ENCODE assay signal across 36 cellular contexts in genomic region chr2:31147645-31148044, GRCh38. TPM values are rescaled to one million over a fixed set of nuclear protein-coding genes. Genes with fewer than 3 reads are reported as not detected.
"Had no signal": no experiment of that assay in that cellular context is flagged by ENCODE, and none has a peak within 500 bp of the region (broad histone marks: within the 10 kb centered on the region; RNA-seq: fewer than 3 reads in every experiment).

No MANE protein-coding gene starts in this region.

- H3K4me3 Mint-ChIP-seq: activated naive CD4-positive, alpha-beta T cell treated with anti-CD3 and anti-CD28 coated beads for 36 hours; activated naive CD4-positive, alpha-beta T cell treated with anti-CD3 and anti-CD28 coated beads, Interleukin-2, amount 10 ng/mL, durations not matched to agents 7 days and 5 days; activated naive CD4-positive, alpha-beta T cell treated with anti-CD3 and anti-CD28 coated beads, Interleukin-2, amount 50 U/mL, for 24 hours; activated naive CD8-positive, alpha-beta T cell; activated naive CD8-positive, alpha-beta T cell treated with anti-CD3 and anti-CD28 coated beads for 36 hours; activated naive CD8-positive, alpha-beta T cell treated with anti-CD3 and anti-CD28 coated beads, Interleukin-2, amount 10 ng/mL, durations not matched to agents 7 days and 5 days; activated naive CD8-positive, alpha-beta T cell treated with anti-CD3 and anti-CD28 coated beads, Interleukin-2, amount 50 U/mL, for 24 hours; activated T-cell treated with anti-CD3 and anti-CD28 coated beads, Interleukin-2, amount 50 U/mL, for 24 hours; activated T-cell treated with anti-CD3 and anti-CD28 coated beads, Interleukin-2, amount 50 U/mL, for 4 hours; activated T-cell treated with anti-CD3 and anti-CD28 coated beads, Interleukin-2, amount 50 U/mL, for 72 hours; activated T-helper 1 cell treated with anti-CD3 and anti-CD28 coated beads, Interleukin-12 subunit alpha, Interleukin-12 subunit beta, Interleukin-2, Interleukin-4 antibody, amounts not matched to agents 30 ng/mL and 10 ng/mL and 1 ng/mL, durations not matched to agents 14 hours and 24 hours and 36 hours; activated T-helper 17 cell treated with anti-CD3 and anti-CD28 coated beads, Interleukin-2, amount 50 U/mL, for 72 hours; brain; central memory CD8-positive, alpha-beta T cell had no signal

- H3K27me3 Mint-ChIP-seq: activated naive CD8-positive, alpha-beta T cell had no signal

- H3K27ac Mint-ChIP-seq: activated naive CD4-positive, alpha-beta T cell treated with anti-CD3 and anti-CD28 coated beads for 36 hours; activated naive CD4-positive, alpha-beta T cell treated with anti-CD3 and anti-CD28 coated beads, Interleukin-2, amount 10 ng/mL, durations not matched to agents 7 days and 5 days; activated naive CD4-positive, alpha-beta T cell treated with anti-CD3 and anti-CD28 coated beads, Interleukin-2, amount 50 U/mL, for 24 hours; activated naive CD4-positive, alpha-beta T cell treated with anti-CD3 and anti-CD28 coated beads, Interleukin-2, amount 50 U/mL, for 72 hours; activated naive CD8-positive, alpha-beta T cell; activated naive CD8-positive, alpha-beta T cell treated with anti-CD3 and anti-CD28 coated beads for 36 hours; activated naive CD8-positive, alpha-beta T cell treated with anti-CD3 and anti-CD28 coated beads, Interleukin-2, amount 10 ng/mL, durations not matched to agents 7 days and 5 days; activated naive CD8-positive, alpha-beta T cell treated with anti-CD3 and anti-CD28 coated beads, Interleukin-2, amount 50 U/mL, for 24 hours; activated T-cell treated with anti-CD3 and anti-CD28 coated beads, Interleukin-2, amount 50 U/mL, for 24 hours; activated T-cell treated with anti-CD3 and anti-CD28 coated beads, Interleukin-2, amount 50 U/mL, for 72 hours; activated T-helper 1 cell treated with anti-CD3 and anti-CD28 coated beads, Interleukin-12 subunit alpha, Interleukin-12 subunit beta, Interleukin-2, Interleukin-4 antibody, amounts not matched to agents 30 ng/mL and 10 ng/mL and 1 ng/mL, durations not matched to agents 14 hours and 24 hours and 36 hours; activated T-helper 17 cell treated with anti-CD3 and anti-CD28 coated beads, Interleukin-2, amount 50 U/mL, for 72 hours; activated T-helper 2 cell treated with anti-CD3 and anti-CD28 coated beads, Interferon-gamma antibody, Interleukin-2, Interleukin-4, amounts not matched to agents 10 μg/mL and 5 μg/mL and 100 μg/mL, durations not matched to agents 14 hours and 24 hours and 36 hours had no signal

- H3K36me3 Mint-ChIP-seq: activated naive CD4-positive, alpha-beta T cell treated with anti-CD3 and anti-CD28 coated beads, Interleukin-2, amount 10 ng/mL, durations not matched to agents 7 days and 5 days; activated naive CD4-positive, alpha-beta T cell treated with anti-CD3 and anti-CD28 coated beads, Interleukin-2, amount 50 U/mL, for 24 hours; activated naive CD4-positive, alpha-beta T cell treated with anti-CD3 and anti-CD28 coated beads, Interleukin-2, amount 50 U/mL, for 72 hours; activated naive CD8-positive, alpha-beta T cell; activated naive CD8-positive, alpha-beta T cell treated with anti-CD3 and anti-CD28 coated beads for 36 hours; activated naive CD8-positive, alpha-beta T cell treated with anti-CD3 and anti-CD28 coated beads, Interleukin-2, amount 10 ng/mL, durations not matched to agents 7 days and 5 days; brain had no signal

- DNase-seq: activated effector memory CD4-positive, alpha-beta T cell treated with anti-CD3 and anti-CD28 coated beads, Interleukin-2, amount 50 U/mL, for 16 hours; activated effector memory CD4-positive, alpha-beta T cell treated with Interleukin-2 at 50 U/mL for 16 hours; activated gamma-delta T cell; activated gamma-delta T cell treated with Interleukin-2 at 50 U/mL for 16 hours; activated naive CD4-positive, alpha-beta T cell; activated naive CD4-positive, alpha-beta T cell treated with anti-CD3 and anti-CD28 coated beads for 36 hours; activated naive CD4-positive, alpha-beta T cell treated with anti-CD3 and anti-CD28 coated beads, Interleukin-2, amount 10 ng/mL, durations not matched to agents 7 days and 5 days; activated naive CD4-positive, alpha-beta T cell treated with anti-CD3 and anti-CD28 coated beads, Interleukin-2, amount 50 U/mL, for 16 hours; activated naive CD4-positive, alpha-beta T cell treated with Interleukin-2 at 50 U/mL for 16 hours; activated naive CD8-positive, alpha-beta T cell treated with anti-CD3 and anti-CD28 coated beads for 36 hours; activated naive CD8-positive, alpha-beta T cell treated with anti-CD3 and anti-CD28 coated beads, Interleukin-2, amount 10 ng/mL, durations not matched to agents 7 days and 5 days; activated naive CD8-positive, alpha-beta T cell treated with anti-CD3 and anti-CD28 coated beads, Interleukin-2, amount 50 U/mL, for 24 hours; activated T-cell treated with anti-CD3 and anti-CD28 coated beads, Interleukin-2, amount 50 U/mL, for 1 hour; activated T-cell treated with anti-CD3 and anti-CD28 coated beads, Interleukin-2, amount 50 U/mL, for 24 hours; activated T-cell treated with anti-CD3 and anti-CD28 coated beads, Interleukin-2, amount 50 U/mL, for 4 hours; activated T-cell treated with anti-CD3 and anti-CD28 coated beads, Interleukin-2, amount 50 U/mL, for 48 hours; activated T-cell treated with anti-CD3 and anti-CD28 coated beads, Interleukin-2, amount 50 U/mL, for 72 hours; adrenal gland; amniotic stem cell; amygdala; anterior cingulate cortex; aorta; body of pancreas; brain microvascular endothelial cell; caudate nucleus; central memory CD4-positive, alpha-beta T cell; cerebellar nuclear complex had no signal

- ATAC-seq: activated naive CD4-positive, alpha-beta T cell treated with anti-CD3 and anti-CD28 coated beads, Interleukin-2, amount 50 U/mL, for 72 hours; activated naive CD8-positive, alpha-beta T cell treated with anti-CD3 and anti-CD28 coated beads, Interleukin-2, amount 50 U/mL, for 24 hours; activated T-cell treated with anti-CD3 and anti-CD28 coated beads, Interleukin-2, amount 50 U/mL, for 4 hours; activated T-cell treated with anti-CD3 and anti-CD28 coated beads, Interleukin-2, amount 50 U/mL, for 72 hours; activated T-helper 17 cell treated with anti-CD3 and anti-CD28 coated beads, Interleukin-2, amount 50 U/mL, for 72 hours; body of pancreas had no signal

- H3K4me1 Mint-ChIP-seq: activated naive CD4-positive, alpha-beta T cell treated with anti-CD3 and anti-CD28 coated beads, Interleukin-2, amount 10 ng/mL, durations not matched to agents 7 days and 5 days; activated naive CD4-positive, alpha-beta T cell treated with anti-CD3 and anti-CD28 coated beads, Interleukin-2, amount 50 U/mL, for 24 hours; activated naive CD8-positive, alpha-beta T cell treated with anti-CD3 and anti-CD28 coated beads for 36 hours; activated naive CD8-positive, alpha-beta T cell treated with anti-CD3 and anti-CD28 coated beads, Interleukin-2, amount 10 ng/mL, durations not matched to agents 7 days and 5 days; activated naive CD8-positive, alpha-beta T cell treated with anti-CD3 and anti-CD28 coated beads, Interleukin-2, amount 50 U/mL, for 24 hours; activated T-helper 17 cell treated with anti-CD3 and anti-CD28 coated beads, Interleukin-2, amount 50 U/mL, for 72 hours; central memory CD8-positive, alpha-beta T cell had no signal

- H3K9me3 Mint-ChIP-seq: activated naive CD4-positive, alpha-beta T cell treated with anti-CD3 and anti-CD28 coated beads for 36 hours; activated naive CD4-positive, alpha-beta T cell treated with anti-CD3 and anti-CD28 coated beads, Interleukin-2, amount 10 ng/mL, durations not matched to agents 7 days and 5 days; activated naive CD4-positive, alpha-beta T cell treated with anti-CD3 and anti-CD28 coated beads, Interleukin-2, amount 50 U/mL, for 24 hours; activated naive CD4-positive, alpha-beta T cell treated with anti-CD3 and anti-CD28 coated beads, Interleukin-2, amount 50 U/mL, for 72 hours; activated naive CD8-positive, alpha-beta T cell treated with anti-CD3 and anti-CD28 coated beads for 36 hours; activated naive CD8-positive, alpha-beta T cell treated with anti-CD3 and anti-CD28 coated beads, Interleukin-2, amount 10 ng/mL, durations not matched to agents 7 days and 5 days; activated naive CD8-positive, alpha-beta T cell treated with anti-CD3 and anti-CD28 coated beads, Interleukin-2, amount 50 U/mL, for 24 hours; activated T-cell treated with anti-CD3 and anti-CD28 coated beads, Interleukin-2, amount 50 U/mL, for 24 hours; activated T-cell treated with anti-CD3 and anti-CD28 coated beads, Interleukin-2, amount 50 U/mL, for 4 hours; activated T-cell treated with anti-CD3 and anti-CD28 coated beads, Interleukin-2, amount 50 U/mL, for 72 hours; activated T-helper 1 cell treated with anti-CD3 and anti-CD28 coated beads, Interleukin-12 subunit alpha, Interleukin-12 subunit beta, Interleukin-2, Interleukin-4 antibody, amounts not matched to agents 30 ng/mL and 10 ng/mL and 1 ng/mL, durations not matched to agents 14 hours and 24 hours and 36 hours; activated T-helper 17 cell treated with anti-CD3 and anti-CD28 coated beads, Interleukin-2, amount 50 U/mL, for 72 hours; activated T-helper 2 cell treated with anti-CD3 and anti-CD28 coated beads, Interferon-gamma antibody, Interleukin-2, Interleukin-4, amounts not matched to agents 10 μg/mL and 5 μg/mL and 100 μg/mL, durations not matched to agents 14 hours and 24 hours and 36 hours; brain; central memory CD8-positive, alpha-beta T cell had no signal

RNA-seq across cellular contexts. Expression of gene GALNT14, which starts 9.4 kb away (rescaled TPM):
- total RNA-seq: activated naive CD8-positive, alpha-beta T cell treated with anti-CD3 and anti-CD28 coated beads, Interleukin-2, amount 10 ng/mL, durations not matched to agents 7 days and 5 days; ascending aorta had no signal
